17 cellular contexts compared by ENCODE assay signal in genomic region chr3:194998948-194999347, GRCh38.
DNase-seq lines count a peak whose midpoint lies in the region; TF ChIP-seq lines count a peak whose summit lies in the region.
"Had no signal": no experiment of that assay in that cellular context is flagged by ENCODE, and none has a peak within 500 bp of the region (broad histone marks: within the 10 kb centered on the region; RNA-seq: fewer than 3 reads in every experiment).

No MANE protein-coding gene starts in this region.

- H3K36me3 Mint-ChIP-seq in endodermal cell (ENCODE audit: low read depth), result no peaks in the 10 kb centered on the region
- no peaks in the 10 kb centered on the region for H3K36me3 Mint-ChIP-seq in osteocyte (ENCODE audit: unreplicated experiment)
- H3K36me3 Mint-ChIP-seq in activated CD4-positive, alpha-beta memory T cell treated with anti-CD3 and anti-CD28 coated beads, Interleukin-2, amount 10 ng/mL, durations not matched to agents 7 days and 5 days (ENCODE audit: low read depth), result no peaks in the 10 kb centered on the region
- H3K36me3 Mint-ChIP-seq: CD8-positive, alpha-beta memory T cell had no signal

- no peak overlapping the region for H3K9ac ChIP-seq in endodermal cell (ENCODE audit: extremely low read depth, low read length, poor library complexity, severe bottlenecking)
- H3K9ac ChIP-seq: BLaER1 had no signal

- H3K4me3 ChIP-seq in endodermal cell (ENCODE audit: low read length), result no peak overlapping the region
- H3K4me3 ChIP-seq in vagina, result no peak overlapping the region
- H3K4me3 ChIP-seq: BLaER1 had no signal

- no peaks in the 10 kb centered on the region for H3K9me3 Mint-ChIP-seq in endodermal cell
- H3K9me3 Mint-ChIP-seq in osteocyte (ENCODE audit: unreplicated experiment), result no peaks in the 10 kb centered on the region
- H3K9me3 Mint-ChIP-seq in activated CD4-positive, alpha-beta memory T cell treated with anti-CD3 and anti-CD28 coated beads, Interleukin-2, amount 10 ng/mL, durations not matched to agents 7 days and 5 days, result no peaks in the 10 kb centered on the region
- H3K9me3 Mint-ChIP-seq: CD8-positive, alpha-beta memory T cell; HFFc6 had no signal

- H3K36me3 ChIP-seq in endodermal cell (ENCODE audit: control insufficient read depth, insufficient read depth, low read length) (no peaks in the 10 kb centered on the region), vagina (no peaks in the 10 kb centered on the region)
- H3K36me3 ChIP-seq: BLaER1 had no signal

- WGBS in endodermal cell (ENCODE audit: insufficient coverage in 1 of 2, insufficient read length in 1 of 2), 2 experiments, result 80 to 86% methylated on average over 1 to 5 of the region's 5 CpGs

- H3K27me3 ChIP-seq in endodermal cell (ENCODE audit: control insufficient read depth, insufficient read depth, low read length, poor library complexity, severe bottlenecking) (no peaks in the 10 kb centered on the region), vagina (no peaks in the 10 kb centered on the region)
- H3K27me3 ChIP-seq: BLaER1 had no signal

- H3K4me1 Mint-ChIP-seq in endodermal cell, result peaks cover 6% of the 10 kb centered on the region
- H3K4me1 Mint-ChIP-seq in osteocyte (ENCODE audit: unreplicated experiment), result peaks cover 21% of the 10 kb centered on the region
- H3K4me1 Mint-ChIP-seq in activated CD4-positive, alpha-beta memory T cell treated with anti-CD3 and anti-CD28 coated beads, Interleukin-2, amount 10 ng/mL, durations not matched to agents 7 days and 5 days, result no peaks in the 10 kb centered on the region
- H3K4me1 Mint-ChIP-seq: CD8-positive, alpha-beta memory T cell had no signal

- no peak for TF ChIP-seq CTCF in endodermal cell (conservative IDR thresholded peaks at IDR 0.05)
- no peak for TF ChIP-seq CTCF in osteocyte (IDR thresholded peaks at IDR 0.05)
- no peak for TF ChIP-seq CTCF in vagina (IDR thresholded peaks at IDR 0.05)

- no peak overlapping the region for H3K4me3 Mint-ChIP-seq in endodermal cell
- no peak overlapping the region for H3K4me3 Mint-ChIP-seq in osteocyte (ENCODE audit: unreplicated experiment)
- H3K4me3 Mint-ChIP-seq in activated CD4-positive, alpha-beta memory T cell treated with anti-CD3 and anti-CD28 coated beads, Interleukin-2, amount 10 ng/mL, durations not matched to agents 7 days and 5 days, result no peak overlapping the region
- H3K4me3 Mint-ChIP-seq: CD8-positive, alpha-beta memory T cell; HFFc6 had no signal

- no peak for TF ChIP-seq POLR2A in vagina (IDR thresholded peaks at IDR 0.05)

- CTCF ChIA-PET in activated CD4-positive, alpha-beta memory T cell treated with anti-CD3 and anti-CD28 coated beads, Interleukin-2, amount 10 ng/mL, durations not matched to agents 7 days and 5 days (lab: Charles Lee), result no interaction called here

- no peaks in the 10 kb centered on the region for H3K4me1 ChIP-seq in endodermal cell (ENCODE audit: control insufficient read depth, insufficient read depth, low read length)
- peaks cover 22% of the 10 kb centered on the region for H3K4me1 ChIP-seq in vagina

- POLR2A ChIA-PET in activated CD4-positive, alpha-beta memory T cell treated with anti-CD3 and anti-CD28 coated beads, Interleukin-2, amount 10 ng/mL, durations not matched to agents 7 days and 5 days (lab: Charles Lee), result no interaction called here

- H3K27me3 Mint-ChIP-seq in endodermal cell (ENCODE audit: insufficient read depth), result no peaks in the 10 kb centered on the region
- peaks cover 50% of the 10 kb centered on the region for H3K27me3 Mint-ChIP-seq in osteocyte (ENCODE audit: unreplicated experiment)
- peaks cover 20% of the 10 kb centered on the region for H3K27me3 Mint-ChIP-seq in activated CD4-positive, alpha-beta memory T cell treated with anti-CD3 and anti-CD28 coated beads, Interleukin-2, amount 10 ng/mL, durations not matched to agents 7 days and 5 days

- H3K27ac Mint-ChIP-seq in endodermal cell, result no peak overlapping the region
- no peak overlapping the region for H3K27ac Mint-ChIP-seq in osteocyte (ENCODE audit: unreplicated experiment)
- H3K27ac Mint-ChIP-seq in activated CD4-positive, alpha-beta memory T cell treated with anti-CD3 and anti-CD28 coated beads, Interleukin-2, amount 10 ng/mL, durations not matched to agents 7 days and 5 days, result no peak overlapping the region
- H3K27ac Mint-ChIP-seq: CD8-positive, alpha-beta memory T cell; HFFc6 had no signal

- H3K9me3 ChIP-seq in endodermal cell (ENCODE audit: control insufficient read depth, low read length), result no peaks in the 10 kb centered on the region
- H3K9me3 ChIP-seq in vagina, result no peaks in the 10 kb centered on the region
- H3K9me3 ChIP-seq: BLaER1, Caco-2 had no signal

- intact Hi-C loops in vagina (cut with DNase I), result no loop called here

- DNase-seq in activated CD8-positive, alpha-beta memory T cell treated with anti-CD3 and anti-CD28 coated beads, Interleukin-2, amount 50 U/mL, for 48 hours, result peak; percentile 23
- DNase-seq in activated CD8-positive, alpha-beta memory T cell treated with anti-CD3 and anti-CD28 coated beads, Interleukin-2, amount 50 U/mL, for 4 hours, result no peak
- DNase-seq in endodermal cell (peak; percentile 3), osteocyte (ENCODE audit: extremely low spot score, unreplicated experiment) (peak; percentile 54), vagina (ENCODE audit: extremely low spot score in 2 of 2) (peak; percentile 56 to 82), T-helper 1 cell (no peak), dedifferentiated amniotic fluid mesenchymal stem cell (ENCODE audit: extremely low spot score) (no peak)
- no peak for DNase-seq in activated CD4-positive, alpha-beta memory T cell treated with anti-CD3 and anti-CD28 coated beads, Interleukin-2, amount 10 ng/mL, durations not matched to agents 7 days and 5 days
- DNase-seq: 8988T; AML-193; Caco-2; CD8-positive, alpha-beta memory T cell; DND-41; GDM1; HCEC 1CT; HFFc6 had no signal

- H3K27ac ChIP-seq in endodermal cell (ENCODE audit: low read depth, low read length) (no peak overlapping the region), vagina (no peak overlapping the region)
- H3K27ac ChIP-seq: BLaER1 had no signal

Comparison
In these comparisons a context has a peak if more than half of its experiments do, and no peak if none do; other contexts are left out.
1. DNase-seq: peak in activated CD8-positive, alpha-beta memory T cell treated with anti-CD3 and anti-CD28 coated beads, Interleukin-2, amount 50 U/mL, for 48 hours (single experiment), endodermal cell (single experiment), osteocyte (single experiment) and vagina (2 of 2); none in activated CD8-positive, alpha-beta memory T cell treated with anti-CD3 and anti-CD28 coated beads, Interleukin-2, amount 50 U/mL, for 4 hours (single experiment), activated CD4-positive, alpha-beta memory T cell treated with anti-CD3 and anti-CD28 coated beads, Interleukin-2, amount 10 ng/mL, durations not matched to agents 7 days and 5 days (single experiment), T-helper 1 cell (0 of 5) and dedifferentiated amniotic fluid mesenchymal stem cell (single experiment).